Comparison of ENCODE assay signal across 8 cellular contexts in genomic region chr22:22787805-22788459, GRCh38.
DNase-seq lines count a peak whose midpoint lies in the region; ATAC-seq and TF ChIP-seq lines count a peak whose summit lies in the region.

No MANE protein-coding gene starts in this region.

- DNase-seq in GM10248 (ENCODE audit: extremely low spot score) (peak; percentile 79), MG63 (peak; percentile 42), cardiac fibroblast (ENCODE audit: low read depth in 2 of 2) (peak; percentile 60 to 71), lower lobe of right lung (peak; percentile 66)
- peak; percentile 44 for DNase-seq in stimulated activated CD8-positive, alpha-beta memory T cell treated with anti-CD3 and anti-CD28 coated beads, Interleukin-15, amount 100 ng/mL, for 24 hours (ENCODE audit: low read depth)

- H3K36me3 ChIP-seq in MG63 (no peaks in the 10 kb centered on the region), lower lobe of right lung (no peaks in the 10 kb centered on the region)

- ATAC-seq in lower lobe of right lung, result peak; percentile 64 to 66
- ATAC-seq in GM21737 (IDR thresholded peaks at IDR 0.05; ENCODE audit: unreplicated experiment), result no peak
- ATAC-seq in HG02870 (IDR thresholded peaks at IDR 0.05; ENCODE audit: unreplicated experiment), result no peak

- POLR2A ChIA-PET in GM10248 (lab: Yijun Ruan, JAX), result no interaction called here

- intact Hi-C loops in lower lobe of right lung (cut with DNase I), result no loop called here

- H3K4me3 ChIP-seq in MG63 (no peak overlapping the region), WI38 (ENCODE audit: low read depth, low read length) (no peak overlapping the region), cardiac fibroblast (replicated peaks in 1 of 2; ENCODE audit: low read depth in 2 of 2, low read length in 2 of 2) (no peak overlapping the region), lower lobe of right lung (no peak overlapping the region)

- CTCF ChIA-PET in GM10248 (lab: Yijun Ruan, JAX), result interaction anchor here (0.6 to 7.9 kb wide), 45 partner anchors 9 to 336 kb away, joined by 3 to 107 read pairs (median 4); partner anchors contain the start of gene IGLL5

- H3K9me3 ChIP-seq in MG63 (no peaks in the 10 kb centered on the region), lower lobe of right lung (no peaks in the 10 kb centered on the region)

- H3K4me1 ChIP-seq in lower lobe of right lung, result no peaks in the 10 kb centered on the region

- TF ChIP-seq CTCF in GM10248 (IDR thresholded peaks at IDR 0.05; ENCODE audit: control extremely low read depth, extremely low read depth, low read depth, missing control alignments) (peak; percentile 85), WI38 (IDR thresholded peaks at IDR 0.05; ENCODE audit: low read depth, low read length) (peak; percentile 74), cardiac fibroblast (IDR thresholded peaks at IDR 0.05; ENCODE audit: low read depth, low read length) (peak; percentile 93), lower lobe of right lung (IDR thresholded peaks at IDR 0.05) (peak; percentile 77)

- H3K27ac ChIP-seq in lower lobe of right lung, result no peak overlapping the region

- H3K27me3 ChIP-seq in MG63, result peaks cover 13% of the 10 kb centered on the region
- H3K27me3 ChIP-seq in lower lobe of right lung (ENCODE audit: low read depth), result peaks cover 17% of the 10 kb centered on the region

Comparison
In these comparisons a context has a peak if more than half of its experiments do, and no peak if none do; other contexts are left out.
1. ATAC-seq: peak in lower lobe of right lung (2 of 2); none in GM21737 (single experiment) and HG02870 (single experiment).
2. Peak in every context shown above with its lines, with median percentiles within 50 percentile points of each other: DNase-seq and CTCF ChIP-seq.